ENCODE assay signal across 8 cellular contexts in genomic region chr2:207529330-207530159, GRCh38. TPM values are rescaled to one million over a fixed set of nuclear protein-coding genes. Genes with fewer than 3 reads are reported as not detected.
DNase-seq lines count a peak whose midpoint lies in the region; ATAC-seq and TF ChIP-seq lines count a peak whose summit lies in the region.

CREB1 (plus strand) TSS chr2:207529962; CDS start chr2:207555636, 25,674 bp downstream.

- TF ChIP-seq CTCF in fibroblast of the aortic adventitia (IDR thresholded peaks at IDR 0.05; ENCODE audit: insufficient read depth, low read length) (no peak), nephron progenitor cell (IDR thresholded peaks at IDR 0.05) (no peak)

- no peaks in the 10 kb centered on the region for H3K36me3 ChIP-seq in H7 (replicated peaks; ENCODE audit: control insufficient read depth, insufficient read depth, low read length)

- H3K4me3 ChIP-seq in H7 (ENCODE audit: insufficient read depth, low read depth, low read length) (peak within 1 kb of the TSS; percentile 87), fibroblast of the aortic adventitia (ENCODE audit: low read depth, low read length) (peak within 1 kb of the TSS; percentile 78)

- H3K27me3 Mint-ChIP-seq in nephron progenitor cell (ENCODE audit: low read depth, poor library complexity): peaks cover 20% of the 10 kb centered on the region
- H3K27me3 Mint-ChIP-seq in stimulated activated naive CD8-positive, alpha-beta T cell treated with anti-CD3 and anti-CD28 coated beads, Interleukin-15, amount 100 ng/mL, for 72 hours: no peaks in the 10 kb centered on the region

- peaks cover 8% of the 10 kb centered on the region for H3K36me3 Mint-ChIP-seq in nephron progenitor cell (ENCODE audit: low read depth)

- H3K4me1 Mint-ChIP-seq in nephron progenitor cell: peaks cover 34% of the 10 kb centered on the region
- peaks cover 57% of the 10 kb centered on the region for H3K4me1 Mint-ChIP-seq in stimulated activated naive CD8-positive, alpha-beta T cell treated with anti-CD3 and anti-CD28 coated beads, Interleukin-15, amount 100 ng/mL, for 72 hours

- H3K27ac Mint-ChIP-seq in nephron progenitor cell: peak within 1 kb of the TSS; percentile 100
- H3K27ac Mint-ChIP-seq in stimulated activated naive CD8-positive, alpha-beta T cell treated with anti-CD3 and anti-CD28 coated beads, Interleukin-15, amount 100 ng/mL, for 72 hours: peak within 1 kb of the TSS; percentile 100

- DNase-seq in ELF-1 (ENCODE audit: low read depth, low spot score) (peak; percentile 99), H7 (peak; percentile 98), M059J (ENCODE audit: low read depth) (peak; percentile 95), SHP77 (lab: John Stamatoyannopoulos, UW) (peak; percentile 88 to 94), fibroblast of the aortic adventitia (ENCODE audit: low read depth) (peak; percentile 98), nephron progenitor cell (peak; percentile 100)
- DNase-seq in activated effector memory CD4-positive, alpha-beta T cell treated with Interleukin-2 at 50 U/mL for 16 hours: peak; percentile 100
- DNase-seq in stimulated activated naive CD8-positive, alpha-beta T cell treated with anti-CD3 and anti-CD28 coated beads, Interleukin-15, amount 100 ng/mL, for 72 hours: peak; percentile 100

- no peaks in the 10 kb centered on the region; the same call in 1 of the 2 replicates for H3K27me3 ChIP-seq in H7 (ENCODE audit: control insufficient read depth, insufficient read depth, low read length)

- H3K9me3 Mint-ChIP-seq in nephron progenitor cell: no peaks in the 10 kb centered on the region
- H3K9me3 Mint-ChIP-seq in stimulated activated naive CD8-positive, alpha-beta T cell treated with anti-CD3 and anti-CD28 coated beads, Interleukin-15, amount 100 ng/mL, for 72 hours: no peaks in the 10 kb centered on the region

- peak; percentile 85 for ATAC-seq in stimulated activated naive CD8-positive, alpha-beta T cell treated with anti-CD3 and anti-CD28 coated beads, Interleukin-15, amount 100 ng/mL, for 72 hours

- H3K4me3 Mint-ChIP-seq in nephron progenitor cell: peak within 1 kb of the TSS; percentile 99
- H3K4me3 Mint-ChIP-seq in stimulated activated naive CD8-positive, alpha-beta T cell treated with anti-CD3 and anti-CD28 coated beads, Interleukin-15, amount 100 ng/mL, for 72 hours: peak within 1 kb of the TSS; percentile 93 to 99

RNA-seq across cellular contexts. Expression of gene CREB1, which starts in this region (rescaled TPM):
- 48.9 and 63.5 TPM in 2 replicates for total RNA-seq in H7 (2014; rRNA removed; shearing (Covaris generic))
- 43.4 and 55.0 TPM in 2 replicates for total RNA-seq in M059J (2014; rRNA removed; shearing (Covaris generic))
- 28.6 and 52.4 TPM in 2 replicates for total RNA-seq in fibroblast of the aortic adventitia (ENCODE audit: low replicate concordance)

Comparison
In these comparisons a context has a peak if more than half of its experiments do, and no peak if none do; other contexts are left out.
1. Peak in every context shown above with its lines: DNase-seq, ATAC-seq and H3K4me3 ChIP-seq.